In genomic region chr17:81846743-81847689, GRCh38 we compare ENCODE assay signal across 20 cellular contexts. TPM values are rescaled to one million over a fixed set of nuclear protein-coding genes. Genes with fewer than 3 reads are reported as not detected.
A peak's percentile ranks its signal among the peaks of the same experiment; 100 is the strongest.
DNase-seq lines count a peak whose midpoint lies in the region; ATAC-seq, FAIRE-seq and TF ChIP-seq lines count a peak whose summit lies in the region.
"Had no signal": no experiment of that assay in that cellular context is flagged by ENCODE, and none has a peak within 500 bp of the region (broad histone marks: within the 10 kb centered on the region; RNA-seq: fewer than 3 reads in every experiment).

No MANE protein-coding gene starts in this region.

- H3K4me1 ChIP-seq in K562 (replicated peaks in 1 of 2; ENCODE audit: control insufficient read depth in 2 of 2, insufficient read depth in 2 of 2, low read length in 2 of 2): peaks cover 0 to 31% of the 10 kb centered on the region in 2 experiments; a peak in 2 of 5 replicates
- H3K4me1 ChIP-seq in kidney (ENCODE audit: control insufficient read depth in 1 of 2, insufficient read depth in 1 of 2, low read depth in 1 of 2, low read length in 2 of 2): no peaks in the 10 kb centered on the region
- peaks cover 0 to 47% (median 23%) of the 10 kb centered on the region in 6 donors for H3K4me1 ChIP-seq in spleen
- peaks cover 2% of the 10 kb centered on the region for H3K4me1 ChIP-seq in foreskin keratinocyte

- BruUV-seq in K562 (replicated peaks; lab: Mats Ljungman, UMichigan): no TSS peak

- H2AFZ ChIP-seq in K562 (ENCODE audit: low read depth, low read length): no peak overlapping the region

- no peak for TF ChIP-seq CTCF in HL-60 (IDR thresholded peaks at IDR 0.05; ENCODE audit: insufficient read depth, low read length)
- TF ChIP-seq CTCF in K562 (IDR thresholded peaks at IDR 0.05 in 2 of 3, conservative IDR thresholded peaks at IDR 0.05 in 1 of 3; ENCODE audit: insufficient read depth in 2 of 3, low read depth in 1 of 3, low read length in 3 of 3): no peak
- TF ChIP-seq CTCF in kidney (IDR thresholded peaks at IDR 0.05; ENCODE audit: borderline replicate concordance, extremely low read depth, insufficient read depth): no peak
- no peak for TF ChIP-seq CTCF in spleen (IDR thresholded peaks at IDR 0.05 in 8 of 11, conservative IDR thresholded peaks at IDR 0.05 in 3 of 11)
- no peak for TF ChIP-seq CTCF in foreskin keratinocyte (conservative IDR thresholded peaks at IDR 0.05)

- CTCF ChIA-PET in K562 (lab: Yijun Ruan, JAX; ENCODE audit: low intra/inter-chr PET ratio): no interaction called here

- no peak for FAIRE-seq in K562 (lab: Jason Lieb, UNC)
- FAIRE-seq in kidney (lab: Jason Lieb, UNC): no peak

- TF ChIP-seq POLR2A in K562 (conservative IDR thresholded peaks at IDR 0.05): peak; percentile 42; the same call in 1 of the 2 replicates
- TF ChIP-seq POLR2A in spleen (IDR thresholded peaks at IDR 0.05): no peak

- DNase-seq in HL-60 (ENCODE audit: low read depth in 1 of 2, low spot score in 1 of 2) (no peak), K562 (ENCODE audit: extremely low read depth in 1 of 4, low spot score in 3 of 4) (no peak), kidney (peak; percentile 76), spleen (peak; percentile 67), kidney glomerular epithelial cell (lab: John Stamatoyannopoulos, UW) (no peak), foreskin keratinocyte (no peak)
- DNase-seq: DND-41; GF-D8; NCI-H1417 treated with DMSO at 0.1 percent for 48 hours; NCI-H2029; NCI-H2171; NCI-H446; NCI-H69; NK-92 treated with Interleukin-12 subunit alpha and Interleukin-12 subunit beta, amount 100 ng/mL, for 24 hours; RPMI8226 had no signal

- intact Hi-C loops in K562 (cut with micrococcal nuclease) (no loop called here), kidney (cut with DNase I) (no loop called here), spleen (cut with DNase I; ENCODE audit: low total_unique reads) (no loop called here)

- H3K36me3 ChIP-seq in K562 (ENCODE audit: control insufficient read depth, insufficient read depth, low read length) (peaks cover 85% of the 10 kb centered on the region; the same call in 2 of the 3 replicates), kidney (ENCODE audit: control insufficient read depth in 1 of 2, insufficient read depth in 2 of 2, low read length in 2 of 2) (peaks cover 12 to 45% of the 10 kb centered on the region in 2 donors), spleen (peaks cover 0 to 100% (median 92%) of the 10 kb centered on the region in 6 donors)

- no peaks in the 10 kb centered on the region for H3K9me1 ChIP-seq in K562 (ENCODE audit: control insufficient read depth, insufficient read depth, low read length)

- no peak for ATAC-seq in K562
- no peak for ATAC-seq in HG03280 (IDR thresholded peaks at IDR 0.05; ENCODE audit: unreplicated experiment)
- ATAC-seq in foreskin keratinocyte: no peak
- no peak for ATAC-seq in HG03045 (IDR thresholded peaks at IDR 0.05; ENCODE audit: unreplicated experiment)

- H3K9me3 ChIP-seq in K562 (replicated peaks; ENCODE audit: control insufficient read depth, insufficient read depth, low read depth, low read length) (no peaks in the 10 kb centered on the region), kidney (ENCODE audit: control insufficient read depth in 1 of 2, low read length in 2 of 2) (no peaks in the 10 kb centered on the region), spleen (no peaks in the 10 kb centered on the region)

- no peak for TF ChIP-seq RAD21 in K562 (CRISPR knock-in tag; conservative IDR thresholded peaks at IDR 0.05 in 1 of 2, IDR thresholded peaks at IDR 0.05 in 1 of 2)

- in situ Hi-C loops in K562 (cut with MboI): no loop called here

- POLR2A ChIA-PET in K562 (lab: Yijun Ruan, JAX): interaction anchor here (1.4 to 1.5 kb wide), 2 partner anchors 10 to 13 kb away, joined by 4 to 5 read pairs; no protein-coding TSS in a partner anchor

- H4K20me1 ChIP-seq in K562 (replicated peaks; ENCODE audit: control insufficient read depth, insufficient read depth, low read length): peaks cover 13% of the 10 kb centered on the region

- WGBS in K562 (ENCODE audit: insufficient coverage, low coverage, missing lambda C conversion rate): 92% methylated on average over 24 of the region's 24 CpGs
- 85 to 91% (median 89%) methylated on average over 19 to 24 of the region's 24 CpGs for WGBS in spleen, 5 donors

- H3K4me2 ChIP-seq in K562 (ENCODE audit: insufficient read depth, low read length): no peak overlapping the region

- H3K27ac ChIP-seq in HL-60 (replicated peaks) (peak overlapping the region; percentile 48), K562 (ENCODE audit: extremely low read depth, low read depth, low read length) (no peak overlapping the region), kidney (ENCODE audit: low read depth in 2 of 2, low read length in 2 of 2) (no peak overlapping the region), spleen (no peak overlapping the region), foreskin keratinocyte (no peak overlapping the region)

- H3K79me2 ChIP-seq in K562 (ENCODE audit: control insufficient read depth, insufficient read depth, low read length): peaks cover 2% of the 10 kb centered on the region; the same call in 2 of the 3 replicates

- H3K4me3 ChIP-seq in HL-60 (replicated peaks; ENCODE audit: insufficient read depth, low read length) (no peak overlapping the region), K562 (no peak overlapping the region), kidney (ENCODE audit: low read length in 2 of 2) (no peak overlapping the region), spleen (no peak overlapping the region)

- H3K9ac ChIP-seq in K562 (ENCODE audit: insufficient read depth in 1 of 2, low read depth in 2 of 2, low read length in 2 of 2) (peak overlapping the region in 1 of 2 experiments; percentile 71; a peak in 1 of 4 replicates), kidney (ENCODE audit: low read length in 2 of 2) (no peak overlapping the region)

- no peaks in the 10 kb centered on the region for H3K27me3 ChIP-seq in HL-60 (ENCODE audit: insufficient read depth, poor library complexity, severe bottlenecking)
- no peaks in the 10 kb centered on the region for H3K27me3 ChIP-seq in K562 (ENCODE audit: control insufficient read depth in 2 of 2, insufficient read depth in 2 of 2, low read length in 2 of 2)
- H3K27me3 ChIP-seq in spleen (replicated peaks in 1 of 7): no peaks in the 10 kb centered on the region
- no peaks in the 10 kb centered on the region for H3K27me3 ChIP-seq in foreskin keratinocyte

- TF ChIP-seq EP300 in K562 (IDR thresholded peaks at IDR 0.05; ENCODE audit: low read length): no peak

RNA-seq across cellular contexts. Expression of gene PPP1R27, which starts 12.2 kb away (rescaled TPM):
- total RNA-seq in K562 (2011; cell fraction: chromatin; rRNA removed; ENCODE audit: low replicate concordance): 0.65 TPM in 1 of 2 replicates, not detected in the other
- total RNA-seq in K562 (2011; cell fraction: nucleolus; rRNA removed): 2.4 and 3.2 TPM in 2 replicates
- total RNA-seq in K562 (2011; cell fraction: nucleoplasm; rRNA removed): 0.81 and 0.99 TPM in 2 replicates
- 6.2 and 6.9 TPM in 2 replicates for total RNA-seq in K562 (2014; rRNA removed)
- total RNA-seq in K562 (2014; rRNA removed; fragmentation: Illumina TruSeq; extraction: Trizol): 0.26 and 0.29 TPM in 2 replicates
- total RNA-seq in K562 (2015; rRNA removed; fragmentation: Illumina TruSeq; extraction: Trizol): 0.47 and 0.68 TPM in 2 replicates
- total RNA-seq in K562 (2021): 2.1 and 2.3 TPM in 2 replicates
- 1.2 and 1.5 TPM in 2 replicates for polyA plus RNA-seq in K562 (2011; rRNA removed)
- polyA plus RNA-seq in K562 (2011; cell fraction: cytosol; rRNA removed): 1.9 and 10.6 TPM in 2 replicates
- 0.65 and 2.8 TPM in 2 replicates for polyA plus RNA-seq in K562 (2011; cell fraction: nucleus; rRNA removed)
- polyA plus RNA-seq in K562 (2012): 0.32 and 2.5 TPM in 2 replicates
- 0.95 and 2.1 TPM in 2 replicates for polyA plus RNA-seq in K562 (2014; fragmentation: Illumina TruSeq; extraction: Trizol)
- polyA plus RNA-seq in K562 (2014; fragmentation: Nextera tagmentation; extraction: Ambion mirVana): not detected
- polyA plus RNA-seq in K562 (2014; rRNA removed): 4.2 and 5.2 TPM in 2 replicates
- polyA minus RNA-seq in K562 (2011; rRNA and poly(A)+ RNA removed): 1.6 TPM in 1 of 2 replicates, not detected in the other
- 2.7 TPM in 1 of 2 replicates, not detected in the other for polyA minus RNA-seq in K562 (2011; cell fraction: cytosol; rRNA and poly(A)+ RNA removed)
- 0.40 TPM in 1 of 2 replicates, not detected in the other for polyA minus RNA-seq in K562 (2011; cell fraction: nucleus; rRNA and poly(A)+ RNA removed)
- not detected for total RNA-seq in kidney
- not detected for polyA plus RNA-seq in kidney (ENCODE audit: insufficient read depth, low read depth, low replicate concordance)
- not detected for total RNA-seq in spleen
- polyA plus RNA-seq in spleen: under 1 TPM in 2 of 3 donors, not detected in 1; 0.09 to 0.39 TPM
- total RNA-seq in foreskin keratinocyte: not detected in 2 replicates
- 0.07 and 0.14 TPM in 2 replicates for polyA plus RNA-seq in foreskin keratinocyte
- total RNA-seq: H4, OCI-LY7 had no signal
- polyA plus RNA-seq: BJ had no signal

RNA-seq across cellular contexts. Expression of gene P4HB, which starts 13.3 kb away (rescaled TPM):
- total RNA-seq in K562 (2011; cell fraction: chromatin; rRNA removed; ENCODE audit: low replicate concordance): 722 and 1,069 TPM in 2 replicates
- total RNA-seq in K562 (2011; cell fraction: nucleolus; rRNA removed): 564 and 610 TPM in 2 replicates
- total RNA-seq in K562 (2011; cell fraction: nucleoplasm; rRNA removed): 598 and 659 TPM in 2 replicates
- total RNA-seq in K562 (2014; rRNA removed) (587 and 588 TPM in 2 replicates), K562 (2014; rRNA removed; fragmentation: Illumina TruSeq; extraction: Trizol) (296 and 325 TPM in 2 replicates), K562 (2015; rRNA removed; fragmentation: Illumina TruSeq; extraction: Trizol) (404 and 420 TPM in 2 replicates), K562 (2021) (437 and 446 TPM in 2 replicates), kidney (482 TPM), spleen (1,000 to 10,000 TPM in 3 of 7 donors, 100 to 1,000 TPM in 4; 561 to 1,208 (median 823) TPM), foreskin keratinocyte (617 and 692 TPM in 2 replicates)
- polyA plus RNA-seq in K562 (2011; rRNA removed) (75.9 and 116 TPM in 2 replicates), K562 (2014; fragmentation: Illumina TruSeq; extraction: Trizol) (645 and 729 TPM in 2 replicates), K562 (2014; fragmentation: Nextera tagmentation; extraction: Ambion mirVana) (10 to 100 TPM in 1 of 2 experiments, 1 to 10 TPM in 1; 4.4 to 14.9 TPM), K562 (2014; rRNA removed) (181 and 191 TPM in 2 replicates), kidney (ENCODE audit: insufficient read depth, low read depth, low replicate concordance) (411 TPM), spleen (100 to 1,000 TPM; 161 to 366 (median 188) TPM), foreskin keratinocyte (632 and 778 TPM in 2 replicates)
- polyA plus RNA-seq in K562 (2011; cell fraction: cytosol; rRNA removed): 46.6 and 61.5 TPM in 2 replicates
- 192 and 245 TPM in 2 replicates for polyA plus RNA-seq in K562 (2011; cell fraction: nucleus; rRNA removed)
- polyA plus RNA-seq in K562 (2012): 600 and 818 TPM in 2 replicates
- polyA minus RNA-seq in K562 (2011; rRNA and poly(A)+ RNA removed): 66.8 and 103 TPM in 2 replicates
- 123 and 191 TPM in 2 replicates for polyA minus RNA-seq in K562 (2011; cell fraction: cytosol; rRNA and poly(A)+ RNA removed)
- 89.0 and 193 TPM in 2 replicates for polyA minus RNA-seq in K562 (2011; cell fraction: nucleus; rRNA and poly(A)+ RNA removed)

RNA-seq across cellular contexts. Expression of gene MCRIP1, which starts 13.9 kb away (rescaled TPM):
- 12.2 and 29.2 TPM in 2 replicates for total RNA-seq in K562 (2011; cell fraction: chromatin; rRNA removed; ENCODE audit: low replicate concordance)
- total RNA-seq in K562 (2011; cell fraction: nucleolus; rRNA removed): 23.2 and 24.1 TPM in 2 replicates
- 15.3 and 17.0 TPM in 2 replicates for total RNA-seq in K562 (2011; cell fraction: nucleoplasm; rRNA removed)
- total RNA-seq in K562 (2014; rRNA removed) (35.8 and 45.4 TPM in 2 replicates), K562 (2014; rRNA removed; fragmentation: Illumina TruSeq; extraction: Trizol) (1.5 and 1.7 TPM in 2 replicates), K562 (2015; rRNA removed; fragmentation: Illumina TruSeq; extraction: Trizol) (21.5 and 25.4 TPM in 2 replicates), K562 (2021) (32.8 and 36.0 TPM in 2 replicates), kidney (88.3 TPM), spleen (10 to 100 TPM; 47.5 to 71.3 (median 52.6) TPM), foreskin keratinocyte (59.3 and 63.6 TPM in 2 replicates)
- polyA plus RNA-seq in K562 (2011; rRNA removed) (9.7 and 14.8 TPM in 2 replicates), K562 (2014; fragmentation: Illumina TruSeq; extraction: Trizol) (6.6 and 24.6 TPM in 2 replicates), K562 (2014; fragmentation: Nextera tagmentation; extraction: Ambion mirVana) (1 to 10 TPM in 1 of 2 experiments, under 1 TPM in 1; 0.39 to 1.4 TPM), K562 (2014; rRNA removed) (24.0 and 35.5 TPM in 2 replicates), kidney (ENCODE audit: insufficient read depth, low read depth, low replicate concordance) (151 TPM), spleen (100 to 1,000 TPM in 2 of 3 donors, 10 to 100 TPM in 1; 75.9 to 182 (median 111) TPM), foreskin keratinocyte (93.7 and 106 TPM in 2 replicates)
- 25.9 and 79.2 TPM in 2 replicates for polyA plus RNA-seq in K562 (2011; cell fraction: cytosol; rRNA removed)
- polyA plus RNA-seq in K562 (2011; cell fraction: nucleus; rRNA removed): 19.1 and 36.8 TPM in 2 replicates
- 21.3 and 72.4 TPM in 2 replicates for polyA plus RNA-seq in K562 (2012)
- polyA minus RNA-seq in K562 (2011; rRNA and poly(A)+ RNA removed): 2.3 and 3.0 TPM in 2 replicates
- polyA minus RNA-seq in K562 (2011; cell fraction: cytosol; rRNA and poly(A)+ RNA removed): 14.8 and 15.9 TPM in 2 replicates
- polyA minus RNA-seq in K562 (2011; cell fraction: nucleus; rRNA and poly(A)+ RNA removed): 3.0 and 4.7 TPM in 2 replicates

RNA-seq across cellular contexts. Expression of gene ARHGDIA, which starts 24.1 kb away (rescaled TPM):
- total RNA-seq in K562 (2011; cell fraction: chromatin; rRNA removed; ENCODE audit: low replicate concordance): 54.5 and 180 TPM in 2 replicates
- total RNA-seq in K562 (2011; cell fraction: nucleolus; rRNA removed): 155 and 173 TPM in 2 replicates
- 62.4 and 82.4 TPM in 2 replicates for total RNA-seq in K562 (2011; cell fraction: nucleoplasm; rRNA removed)
- total RNA-seq in K562 (2014; rRNA removed): 110 and 146 TPM in 2 replicates
- 39.8 and 58.3 TPM in 2 replicates for total RNA-seq in K562 (2014; rRNA removed; fragmentation: Illumina TruSeq; extraction: Trizol)
- total RNA-seq in K562 (2015; rRNA removed; fragmentation: Illumina TruSeq; extraction: Trizol): 105 and 107 TPM in 2 replicates
- total RNA-seq in K562 (2021): 321 and 340 TPM in 2 replicates
- polyA plus RNA-seq in K562 (2011; rRNA removed): 23.4 and 33.4 TPM in 2 replicates
- polyA plus RNA-seq in K562 (2011; cell fraction: cytosol; rRNA removed): 25.4 and 72.4 TPM in 2 replicates
- 85.3 and 131 TPM in 2 replicates for polyA plus RNA-seq in K562 (2011; cell fraction: nucleus; rRNA removed)
- polyA plus RNA-seq in K562 (2012): 235 and 249 TPM in 2 replicates
- polyA plus RNA-seq in K562 (2014; fragmentation: Illumina TruSeq; extraction: Trizol): 129 and 227 TPM in 2 replicates
- polyA plus RNA-seq in K562 (2014; fragmentation: Nextera tagmentation; extraction: Ambion mirVana): 10 to 100 TPM in 1 of 2 experiments, 1 to 10 TPM in 1; 9.6 to 11.2 TPM
- polyA plus RNA-seq in K562 (2014; rRNA removed): 97.6 and 114 TPM in 2 replicates
- polyA minus RNA-seq in K562 (2011; rRNA and poly(A)+ RNA removed): 8.6 and 11.9 TPM in 2 replicates
- 45.1 and 68.4 TPM in 2 replicates for polyA minus RNA-seq in K562 (2011; cell fraction: cytosol; rRNA and poly(A)+ RNA removed)
- polyA minus RNA-seq in K562 (2011; cell fraction: nucleus; rRNA and poly(A)+ RNA removed): 61.9 and 68.2 TPM in 2 replicates
- total RNA-seq in kidney: 453 TPM
- polyA plus RNA-seq in kidney (ENCODE audit: insufficient read depth, low read depth, low replicate concordance): 424 TPM
- 100 to 1,000 TPM; 155 to 392 (median 293) TPM for total RNA-seq in spleen
- polyA plus RNA-seq in spleen: 100 to 1,000 TPM; 131 to 261 (median 137) TPM
- 574 and 576 TPM in 2 replicates for total RNA-seq in foreskin keratinocyte
- polyA plus RNA-seq in foreskin keratinocyte: 644 and 645 TPM in 2 replicates

RNA-seq across cellular contexts. Expression of gene GCGR, which starts 43.1 kb away (rescaled TPM):
- total RNA-seq in K562 (2011; cell fraction: chromatin; rRNA removed; ENCODE audit: low replicate concordance): not detected in 2 replicates
- total RNA-seq in K562 (2011; cell fraction: nucleolus; rRNA removed): not detected in 2 replicates
- not detected in 2 replicates for total RNA-seq in K562 (2011; cell fraction: nucleoplasm; rRNA removed)
- total RNA-seq in K562 (2014; rRNA removed) (not detected in 2 replicates), K562 (2014; rRNA removed; fragmentation: Illumina TruSeq; extraction: Trizol) (not detected in 2 replicates), K562 (2015; rRNA removed; fragmentation: Illumina TruSeq; extraction: Trizol) (not detected in 2 replicates), K562 (2021) (not detected in 2 replicates), kidney (9.3 TPM), spleen (under 1 TPM in 1 of 7 donors, not detected in 6; 0.37 TPM), foreskin keratinocyte (not detected in 2 replicates)
- polyA plus RNA-seq in K562 (2011; rRNA removed) (not detected in 2 replicates), K562 (2014; fragmentation: Illumina TruSeq; extraction: Trizol) (not detected in 2 replicates), K562 (2014; fragmentation: Nextera tagmentation; extraction: Ambion mirVana) (not detected), K562 (2014; rRNA removed) (not detected in 2 replicates), kidney (ENCODE audit: insufficient read depth, low read depth, low replicate concordance) (37.2 TPM), spleen (under 1 TPM; 0.06 to 0.15 (median 0.13) TPM), foreskin keratinocyte (not detected in 2 replicates)
- not detected in 2 replicates for polyA plus RNA-seq in K562 (2011; cell fraction: cytosol; rRNA removed)
- not detected in 2 replicates for polyA plus RNA-seq in K562 (2011; cell fraction: nucleus; rRNA removed)
- not detected in 2 replicates for polyA plus RNA-seq in K562 (2012)
- polyA minus RNA-seq in K562 (2011; rRNA and poly(A)+ RNA removed): not detected in 2 replicates
- polyA minus RNA-seq in K562 (2011; cell fraction: cytosol; rRNA and poly(A)+ RNA removed): not detected in 2 replicates
- polyA minus RNA-seq in K562 (2011; cell fraction: nucleus; rRNA and poly(A)+ RNA removed): not detected in 2 replicates
- total RNA-seq: H4, OCI-LY7 had no signal
- polyA plus RNA-seq: BJ had no signal

Comparison
In these comparisons a context has a peak if more than half of its experiments do, and no peak if none do; other contexts are left out.
1. DNase-seq: peak in kidney (single experiment) and spleen (single experiment); none in HL-60 (0 of 2), K562 (0 of 4), kidney glomerular epithelial cell (single experiment) and foreskin keratinocyte (0 of 2).